In genomic region chr4:20464381-20464780, GRCh38 we compare ENCODE assay signal across 17 cellular contexts.
A peak's percentile ranks its signal among the peaks of the same experiment; 100 is the strongest.
DNase-seq lines count a peak whose midpoint lies in the region; ATAC-seq, FAIRE-seq and TF ChIP-seq lines count a peak whose summit lies in the region.
"Had no signal": no experiment of that assay in that cellular context is flagged by ENCODE, and none has a peak within 500 bp of the region (broad histone marks: within the 10 kb centered on the region; RNA-seq: fewer than 3 reads in every experiment).

No MANE protein-coding gene starts in this region.

- ATAC-seq in GM18502 (IDR thresholded peaks at IDR 0.05; ENCODE audit: poor library complexity, unreplicated experiment) (no peak), HG03095 (IDR thresholded peaks at IDR 0.05; ENCODE audit: unreplicated experiment) (no peak), GM19452 (IDR thresholded peaks at IDR 0.05; ENCODE audit: unreplicated experiment) (no peak)
- ATAC-seq: stimulated activated memory B cell treated with anti-CD40 and anti-IgM and Interleukin-4, amounts not matched to agents 10 μg/mL and 1 μg/mL and 100 μg/mL, for 72 hours had no signal

- no peak for TF ChIP-seq CTCF in epithelial cell of esophagus (IDR thresholded peaks at IDR 0.05; ENCODE audit: insufficient read depth, low read depth, low read length, missing control alignments)

- peak; percentile 97 for FAIRE-seq in RCC 7860 (lab: Jason Lieb, UNC)
- FAIRE-seq: GM18507, kidney had no signal

- H3K4me3 ChIP-seq in epithelial cell of esophagus (ENCODE audit: low read length): no peak overlapping the region
- H3K4me3 ChIP-seq: BLaER1 treated with 17β-estradiol and CSF1 and Interleukin-3, amounts not matched to agents 10 nM and 100 nM; HAP-1 had no signal

- DNase-seq in EH (ENCODE audit: low read depth) (peak; percentile 75), RCC 7860 (ENCODE audit: low spot score) (peak; percentile 90), epithelial cell of esophagus (ENCODE audit: low read depth) (peak; percentile 86), non-pigmented ciliary epithelial cell (ENCODE audit: low read depth) (peak; percentile 75), NCI-H2081 (lab: John Stamatoyannopoulos, UW) (no peak)
- DNase-seq: activated CD4-positive, alpha-beta T cell treated with anti-CD3 and anti-CD28 coated beads, Interleukin-2, amount 50 U/mL, for 4 hours; activated gamma-delta T cell; kidney; NCI-H1417 treated with DMSO at 0.1 percent for 48 hours; stimulated activated CD4-positive, alpha-beta T cell treated with anti-CD3 and anti-CD28 coated beads, Interleukin-4, amount 100 ng/mL, for 1 hour had no signal

Comparison
In these comparisons a context has a peak if more than half of its experiments do, and no peak if none do; other contexts are left out.
1. DNase-seq: peak in EH (single experiment), RCC 7860 (single experiment), epithelial cell of esophagus (single experiment) and non-pigmented ciliary epithelial cell (single experiment); none in NCI-H2081 (0 of 2).